In genomic region chr5:76667495-76667894, GRCh38 we compare ENCODE assay signal across 1 cellular context.
TF ChIP-seq lines count a peak whose summit lies in the region.

No MANE protein-coding gene starts in this region.

TF ChIP-seq in HepG2, 621 proteins besides CTCF, POLR2A, EP300 and RAD21 (continues in another document):
- no peak for TF ChIP-seq ZNF678 (CRISPR knock-in tag; IDR thresholded peaks at IDR 0.05)
- no peak for TF ChIP-seq ZBTB25 (CRISPR knock-in tag; IDR thresholded peaks at IDR 0.05)
- no peak for TF ChIP-seq IRF2 (CRISPR knock-in tag; IDR thresholded peaks at IDR 0.05)
- 0 out of 2 replicates have a peak, but pooled peaks have one; percentile 38 for TF ChIP-seq RXRB (CRISPR knock-in tag; IDR thresholded peaks at IDR 0.05; ENCODE audit: borderline replicate concordance)
- peak; percentile 89 for TF ChIP-seq RARA (CRISPR knock-in tag; IDR thresholded peaks at IDR 0.05)
- no peak for TF ChIP-seq NCOA2 (CRISPR knock-in tag; IDR thresholded peaks at IDR 0.05)
- TF ChIP-seq ZNF644 (CRISPR knock-in tag; IDR thresholded peaks at IDR 0.05; ENCODE audit: low read depth): 0 out of 2 replicates have a peak, but pooled peaks have one; percentile 28
- TF ChIP-seq POGZ (CRISPR knock-in tag; IDR thresholded peaks at IDR 0.05): 0 out of 2 replicates have a peak, but pooled peaks have one; percentile 30
- TF ChIP-seq GZF1 (CRISPR knock-in tag; IDR thresholded peaks at IDR 0.05): no peak
- TF ChIP-seq KLF9 (CRISPR knock-in tag; IDR thresholded peaks at IDR 0.05; ENCODE audit: low read depth): no peak
- TF ChIP-seq ZNF788 (CRISPR knock-in tag; IDR thresholded peaks at IDR 0.05; ENCODE audit: borderline replicate concordance): no peak
- no peak for TF ChIP-seq GTF3A (CRISPR knock-in tag; conservative IDR thresholded peaks at IDR 0.05)
- peak; percentile 53 for TF ChIP-seq ZMYM4 (CRISPR knock-in tag; IDR thresholded peaks at IDR 0.05)
- no peak for TF ChIP-seq ZNF318 (CRISPR knock-in tag; IDR thresholded peaks at IDR 0.05)
- no peak for TF ChIP-seq CREBL2 (CRISPR knock-in tag; IDR thresholded peaks at IDR 0.05; ENCODE audit: borderline replicate concordance)
- TF ChIP-seq CREM (IDR thresholded peaks at IDR 0.05): no peak
- TF ChIP-seq CREM (CRISPR knock-in tag; IDR thresholded peaks at IDR 0.05): no peak
- TF ChIP-seq XRCC5 (optimal IDR thresholded peaks at IDR 0.05; ENCODE audit: low read length): no peak
- TF ChIP-seq PRDM10 (CRISPR knock-in tag; IDR thresholded peaks at IDR 0.05; ENCODE audit: low read depth): no peak
- no peak for TF ChIP-seq ZNF24 (IDR thresholded peaks at IDR 0.05)
- TF ChIP-seq ZFP1 (CRISPR knock-in tag; IDR thresholded peaks at IDR 0.05): no peak
- TF ChIP-seq ZEB1 (IDR thresholded peaks at IDR 0.05; ENCODE audit: insufficient replicate concordance, low read depth): no peak
- no peak for TF ChIP-seq ZNF646 (CRISPR knock-in tag; IDR thresholded peaks at IDR 0.05)
- TF ChIP-seq ZSCAN29 (CRISPR knock-in tag; conservative IDR thresholded peaks at IDR 0.05): no peak
- TF ChIP-seq HNF4A (CRISPR knock-in tag; IDR thresholded peaks at IDR 0.05): 0 out of 2 replicates have a peak, but pooled peaks have one; percentile 21
- no peak for TF ChIP-seq SYNCRIP (IDR thresholded peaks at IDR 0.05; ENCODE audit: insufficient read depth, low read depth, low read length)
- peak; percentile 54; the same call in 1 of the 2 replicates for TF ChIP-seq HOMEZ (CRISPR knock-in tag; IDR thresholded peaks at IDR 0.05; ENCODE audit: low read depth)
- TF ChIP-seq ZNF431 (CRISPR knock-in tag; IDR thresholded peaks at IDR 0.05; ENCODE audit: borderline replicate concordance, low read depth): no peak
- TF ChIP-seq EEA1 (CRISPR knock-in tag; IDR thresholded peaks at IDR 0.05; ENCODE audit: borderline replicate concordance): no peak
- TF ChIP-seq GABPA (IDR thresholded peaks at IDR 0.05; ENCODE audit: low read depth, low read length): no peak
- no peak for TF ChIP-seq GABPA (CRISPR knock-in tag; IDR thresholded peaks at IDR 0.05; ENCODE audit: low read depth)
- no peak for TF ChIP-seq SALL2 (CRISPR knock-in tag; IDR thresholded peaks at IDR 0.05)
- TF ChIP-seq ZNF180 (CRISPR knock-in tag; IDR thresholded peaks at IDR 0.05; ENCODE audit: borderline replicate concordance, low read depth): no peak
- TF ChIP-seq SP2 (CRISPR knock-in tag; IDR thresholded peaks at IDR 0.05): no peak
- no peak for TF ChIP-seq ZNF546 (CRISPR knock-in tag; conservative IDR thresholded peaks at IDR 0.05)
- TF ChIP-seq ZUFSP (CRISPR knock-in tag; IDR thresholded peaks at IDR 0.05; ENCODE audit: borderline replicate concordance): no peak
- no peak for TF ChIP-seq ZNF740 (CRISPR knock-in tag; IDR thresholded peaks at IDR 0.05)
- TF ChIP-seq ZNF816 (CRISPR knock-in tag; IDR thresholded peaks at IDR 0.05; ENCODE audit: borderline replicate concordance): no peak
